In genomic region chr5:112737088-112737471, GRCh38 we compare ENCODE assay signal across 8 cellular contexts. TPM values are rescaled to one million over a fixed set of nuclear protein-coding genes. Genes with fewer than 3 reads are reported as not detected.
DNase-seq lines count a peak whose midpoint lies in the region; ATAC-seq, FAIRE-seq and TF ChIP-seq lines count a peak whose summit lies in the region.

No MANE protein-coding gene starts in this region.

- no peaks in the 10 kb centered on the region for H3K9me3 ChIP-seq in HepG2 (ENCODE audit: low read length)
- H3K9me3 ChIP-seq in vagina = no peaks in the 10 kb centered on the region

- DNase-seq in GF-D8 (lab: John Stamatoyannopoulos, UW) (peak; percentile 19), HepG2 (ENCODE audit: low spot score) (no peak), vagina (ENCODE audit: extremely low spot score in 2 of 2) (no peak), globus pallidus (ENCODE audit: low spot score) (no peak), GM19239 (ENCODE audit: insufficient read length, low spot score) (no peak), iPS-NIHi7 (ENCODE audit: extremely low spot score) (no peak)

- H3K27ac ChIP-seq in angular gyrus (ENCODE audit: low read depth, low read length) (peak overlapping the region; percentile 90), HepG2 (ENCODE audit: extremely low read length, insufficient read depth, low read length) (no peak overlapping the region), vagina (peak overlapping the region; percentile 64)

- H3K36me3 ChIP-seq in HepG2 (replicated peaks in 1 of 2; ENCODE audit: control insufficient read depth in 1 of 2, insufficient read depth in 2 of 2, low read length in 2 of 2) (no peaks in the 10 kb centered on the region), vagina (no peaks in the 10 kb centered on the region)

- no peaks in the 10 kb centered on the region for H3K27me3 ChIP-seq in HepG2 (ENCODE audit: control insufficient read depth in 1 of 2, insufficient read depth in 2 of 2, low read length in 2 of 2)
- H3K27me3 ChIP-seq in vagina = no peaks in the 10 kb centered on the region

- H3K4me3 ChIP-seq in HepG2 (replicated peaks in 1 of 3; ENCODE audit: insufficient read depth in 1 of 3, low read depth in 2 of 3, low read length in 3 of 3) (peak overlapping the region; percentile 52 to 86 (median 79)), vagina (peak overlapping the region; percentile 62 to 69)

- no peak for TF ChIP-seq CTCF in HepG2 (CRISPR knock-in tag; IDR thresholded peaks at IDR 0.05)
- no peak for TF ChIP-seq CTCF in vagina (IDR thresholded peaks at IDR 0.05)

- no peak overlapping the region for H2AFZ ChIP-seq in HepG2 (ENCODE audit: low read length)

- BruUV-seq in HepG2 (replicated peaks; lab: Mats Ljungman, UMichigan) = no TSS peak

- 41% methylated on average over 2 of the region's 2 CpGs for WGBS in HepG2 (ENCODE audit: low lambda C conversion rate)

- CTCF ChIA-PET in HepG2 (lab: Yijun Ruan, JAX; ENCODE audit: low intra/inter-chr PET ratio, low total read pairs) = no interaction called here

- TF ChIP-seq POLR2A in HepG2 (IDR thresholded peaks at IDR 0.05; ENCODE audit: insufficient read depth in 1 of 2, low read depth in 2 of 2, low read length in 2 of 2) = no peak
- no peak for TF ChIP-seq POLR2A in vagina (IDR thresholded peaks at IDR 0.05)

- ATAC-seq in HG03196 (IDR thresholded peaks at IDR 0.05; ENCODE audit: unreplicated experiment) (peak; percentile 1), HepG2 (peak; percentile 12; the same call in 1 of the 3 replicates)

- no peak for TF ChIP-seq RAD21 in HepG2 (CRISPR knock-in tag; IDR thresholded peaks at IDR 0.05)

- peak overlapping the region; percentile 36; the same call in 1 of the 2 replicates for H3K9ac ChIP-seq in HepG2 (ENCODE audit: insufficient read depth, low read depth, low read length)

- intact Hi-C loops in HepG2 (cut with micrococcal nuclease; ENCODE audit: unreplicated experiment) (loop anchor here (2.0 kb wide), 1 partner anchor 30 kb away; no protein-coding TSS in a partner anchor), vagina (cut with DNase I) (no loop called here)

- peak overlapping the region; percentile 73 for H3K4me2 ChIP-seq in HepG2 (ENCODE audit: low read depth, low read length)

- H4K20me1 ChIP-seq in HepG2 (ENCODE audit: insufficient read depth, low read length) = no peaks in the 10 kb centered on the region; the same call in 1 of the 2 replicates

- TF ChIP-seq EP300 in HepG2 (IDR thresholded peaks at IDR 0.05; ENCODE audit: low read depth in 2 of 2, low read length in 2 of 2) = no peak
- TF ChIP-seq EP300 in HepG2 (CRISPR knock-in tag; IDR thresholded peaks at IDR 0.05; ENCODE audit: borderline replicate concordance) = no peak

- in situ Hi-C loops in HepG2 (cut with HindIII; ENCODE audit: extremely low pct_ligation_motif_present, low pct_unique_long_range_greater_than_20kb) = no loop called here

- POLR2A ChIA-PET in HepG2 (lab: Yijun Ruan, JAX) = interaction anchor here (2.0 kb wide), 1 partner anchor 29 kb away, joined by 6 read pairs; no protein-coding TSS in a partner anchor

- H3K79me2 ChIP-seq in HepG2 (ENCODE audit: insufficient read depth, low read length) = no peaks in the 10 kb centered on the region

- H3K4me1 ChIP-seq in HepG2 (ENCODE audit: insufficient read depth, low read length) (peaks cover 9% of the 10 kb centered on the region), vagina (peaks cover 17% of the 10 kb centered on the region)

- FAIRE-seq in HepG2 (lab: Jason Lieb, UNC) (no peak), GM19239 (lab: Jason Lieb, UNC) (no peak)

TF ChIP-seq in HepG2, 621 proteins besides CTCF, POLR2A, EP300 and RAD21:
- no peak for TF ChIP-seq ZNF713 (CRISPR knock-in tag; IDR thresholded peaks at IDR 0.05)
- TF ChIP-seq ZNF274 (CRISPR knock-in tag; IDR thresholded peaks at IDR 0.05) = no peak
- TF ChIP-seq HNF4A (CRISPR knock-in tag; IDR thresholded peaks at IDR 0.05) = no peak
- TF ChIP-seq KDM3A (CRISPR knock-in tag; IDR thresholded peaks at IDR 0.05; ENCODE audit: low read depth) = no peak
- no peak for TF ChIP-seq STAG1 (CRISPR knock-in tag; IDR thresholded peaks at IDR 0.05)
- no peak for TF ChIP-seq TBX2 (CRISPR knock-in tag; IDR thresholded peaks at IDR 0.05; ENCODE audit: borderline replicate concordance)
- TF ChIP-seq PHF8 (CRISPR knock-in tag; IDR thresholded peaks at IDR 0.05) = no peak
- TF ChIP-seq, protein P1, sequence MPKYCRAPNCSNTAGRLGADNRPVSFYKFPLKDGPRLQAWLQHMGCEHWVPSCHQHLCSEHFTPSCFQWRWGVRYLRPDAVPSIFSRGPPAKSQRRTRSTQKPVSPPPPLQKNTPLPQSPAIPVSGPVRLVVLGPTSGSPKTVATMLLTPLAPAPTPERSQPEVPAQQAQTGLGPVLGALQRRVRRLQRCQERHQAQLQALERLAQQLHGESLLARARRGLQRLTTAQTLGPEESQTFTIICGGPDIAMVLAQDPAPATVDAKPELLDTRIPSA (CRISPR knock-in tag; IDR thresholded peaks at IDR 0.05; ENCODE audit: borderline replicate concordance) = no peak
- no peak for TF ChIP-seq TBL1XR1 (IDR thresholded peaks at IDR 0.05; ENCODE audit: borderline replicate concordance, low read length, partially characterized antibody)
TF ChIP-seq in HepG2: peak in this region for 0.

RNA-seq across cellular contexts. Expression of gene APC, which starts 0.6 kb away (rescaled TPM):
- total RNA-seq in HepG2 (2016; rRNA removed; fragmentation: Illumina TruSeq; extraction: Trizol) (19.0 and 19.4 TPM in 2 replicates), vagina (92.8 TPM)
- total RNA-seq in HepG2 (2016; cell fraction: cytosol; rRNA removed; fragmentation: Illumina TruSeq; extraction: Trizol; ENCODE audit: low read depth) = 2.9 and 3.0 TPM in 2 replicates
- total RNA-seq in HepG2 (2016; cell fraction: insoluble cytoplasmic fraction; rRNA removed; fragmentation: Illumina TruSeq; extraction: Trizol) = 16.4 and 19.4 TPM in 2 replicates
- 5.4 and 6.4 TPM in 2 replicates for total RNA-seq in HepG2 (2016; cell fraction: membrane; rRNA removed; fragmentation: Illumina TruSeq; extraction: Trizol)
- total RNA-seq in HepG2 (2016; cell fraction: nucleus; rRNA removed; fragmentation: Illumina TruSeq; extraction: Trizol) = 33.0 and 40.2 TPM in 2 replicates
- polyA plus RNA-seq in HepG2 (2011; rRNA removed) = 4.4 and 6.1 TPM in 2 replicates
- 3.5 and 4.0 TPM in 2 replicates for polyA plus RNA-seq in HepG2 (2011; cell fraction: cytosol; rRNA removed)
- 11.3 and 11.7 TPM in 2 replicates for polyA plus RNA-seq in HepG2 (2011; cell fraction: nucleus; rRNA removed)
- polyA plus RNA-seq in HepG2 (2012) = 5.5 and 6.1 TPM in 2 replicates
- 0.27 and 0.34 TPM in 2 replicates for polyA plus RNA-seq in HepG2 (2016; cell fraction: cytosol; fragmentation: Illumina TruSeq; extraction: Trizol; ENCODE audit: low read depth)
- 4.7 and 5.2 TPM in 2 replicates for polyA plus RNA-seq in HepG2 (2016; cell fraction: insoluble cytoplasmic fraction; fragmentation: Illumina TruSeq; extraction: Trizol; ENCODE audit: low read depth)
- polyA plus RNA-seq in HepG2 (2016; cell fraction: membrane; fragmentation: Illumina TruSeq; extraction: Trizol; ENCODE audit: low read depth) = 0.34 and 0.37 TPM in 2 replicates
- polyA plus RNA-seq in HepG2 (2016; cell fraction: nucleus; fragmentation: Illumina TruSeq; extraction: Trizol; ENCODE audit: insufficient read depth, low read depth) = 13.3 and 13.6 TPM in 2 replicates
- 21.1 and 23.5 TPM in 2 replicates for polyA minus RNA-seq in HepG2 (2011; rRNA and poly(A)+ RNA removed; ENCODE audit: low replicate concordance)
- 15.0 and 16.6 TPM in 2 replicates for polyA minus RNA-seq in HepG2 (2011; cell fraction: cytosol; rRNA and poly(A)+ RNA removed)
- 84.2 and 87.0 TPM in 2 replicates for polyA minus RNA-seq in HepG2 (2011; cell fraction: nucleus; rRNA and poly(A)+ RNA removed)
